Comparison of ENCODE assay signal across 22 cellular contexts in genomic region chr10:15478429-15478828, GRCh38.
"Had no signal": no experiment of that assay in that cellular context is flagged by ENCODE, and none has a peak within 500 bp of the region (broad histone marks: within the 10 kb centered on the region; RNA-seq: fewer than 3 reads in every experiment).

No MANE protein-coding gene starts in this region.

- H3K27me3 ChIP-seq: breast epithelium, foreskin keratinocyte, pancreas, right atrium auricular region, upper lobe of right lung had no signal

- H3K36me3 ChIP-seq: breast epithelium, left ventricle myocardium inferior, pancreas, right atrium auricular region, upper lobe of right lung had no signal

- H3K9me3 Mint-ChIP-seq: natural killer cell treated with Interleukin-12 subunit alpha and Interleukin-12 subunit beta and Interleukin-15 and Interleukin-18, amount 100 ng/mL, for 72 hours had no signal

- DNase-seq: activated CD4-positive, alpha-beta T cell treated with anti-CD3 and anti-CD28 coated beads for 4 hours; activated CD4-positive, alpha-beta T cell treated with anti-CD3 and anti-CD28 coated beads, Interleukin-2, amount 50 U/mL, for 48 hours; activated CD4-positive, CD25-positive, alpha-beta regulatory T cell; activated CD8-positive, alpha-beta memory T cell treated with anti-CD3 and anti-CD28 coated beads, Interleukin-2, amount 50 U/mL, for 48 hours; activated naive CD4-positive, alpha-beta T cell treated with anti-CD3 and anti-CD28 coated beads for 36 hours; activated naive CD8-positive, alpha-beta T cell treated with anti-CD3 and anti-CD28 coated beads, Interleukin-2, amount 10 ng/mL, durations not matched to agents 7 days and 5 days; activated T-cell treated with anti-CD3 and anti-CD28 coated beads, Interleukin-2, amount 50 U/mL, for 4 hours; amniotic stem cell; effector CD8-positive, alpha-beta T cell; foreskin keratinocyte; kidney glomerular epithelial cell; left ventricle myocardium inferior; pancreas; psoas muscle; stimulated activated CD4-positive, alpha-beta T cell treated with anti-CD3 and anti-CD28 coated beads, Interleukin-4, amount 100 ng/mL, for 24 hours; stimulated activated naive CD4-positive, alpha-beta T cell treated with Interleukin-2 at 50 U/mL for 16 hours; T-helper 17 cell; upper lobe of right lung had no signal

- ATAC-seq: activated T-cell treated with anti-CD3 and anti-CD28 coated beads, Interleukin-2, amount 50 U/mL, for 4 hours; foreskin keratinocyte; natural killer cell treated with Interleukin-12 subunit alpha and Interleukin-12 subunit beta and Interleukin-15 and Interleukin-18, amount 100 ng/mL, for 72 hours; pancreas; psoas muscle; T-helper 17 cell; upper lobe of right lung had no signal

- H3K4me1 ChIP-seq: breast epithelium, foreskin keratinocyte, pancreas, psoas muscle, right atrium auricular region, upper lobe of right lung had no signal

- H3K4me1 Mint-ChIP-seq: activated naive CD8-positive, alpha-beta T cell treated with anti-CD3 and anti-CD28 coated beads, Interleukin-2, amount 10 ng/mL, durations not matched to agents 7 days and 5 days; T-helper 17 cell had no signal

- H3K9me3 ChIP-seq: breast epithelium, pancreas, psoas muscle, right atrium auricular region, upper lobe of right lung had no signal

- H3K36me3 Mint-ChIP-seq: activated naive CD8-positive, alpha-beta T cell treated with anti-CD3 and anti-CD28 coated beads, Interleukin-2, amount 10 ng/mL, durations not matched to agents 7 days and 5 days; mesothelial cell of epicardium; natural killer cell treated with Interleukin-12 subunit alpha and Interleukin-12 subunit beta and Interleukin-15 and Interleukin-18, amount 100 ng/mL, for 72 hours had no signal

- H3K4me3 ChIP-seq: breast epithelium, left ventricle myocardium inferior, pancreas, psoas muscle, right atrium auricular region, upper lobe of right lung had no signal

- H3K27ac ChIP-seq: breast epithelium, foreskin keratinocyte, left ventricle myocardium inferior, pancreas, psoas muscle, right atrium auricular region, upper lobe of right lung had no signal

- H3K27ac Mint-ChIP-seq: activated naive CD4-positive, alpha-beta T cell treated with anti-CD3 and anti-CD28 coated beads for 36 hours; activated naive CD8-positive, alpha-beta T cell treated with anti-CD3 and anti-CD28 coated beads, Interleukin-2, amount 10 ng/mL, durations not matched to agents 7 days and 5 days; mesothelial cell of epicardium; natural killer cell treated with Interleukin-12 subunit alpha and Interleukin-12 subunit beta and Interleukin-15 and Interleukin-18, amount 100 ng/mL, for 72 hours; T-helper 17 cell had no signal

- H3K4me3 Mint-ChIP-seq: activated naive CD4-positive, alpha-beta T cell treated with anti-CD3 and anti-CD28 coated beads for 36 hours; activated naive CD8-positive, alpha-beta T cell treated with anti-CD3 and anti-CD28 coated beads, Interleukin-2, amount 10 ng/mL, durations not matched to agents 7 days and 5 days; activated T-cell treated with anti-CD3 and anti-CD28 coated beads, Interleukin-2, amount 50 U/mL, for 4 hours; mesothelial cell of epicardium; natural killer cell treated with Interleukin-12 subunit alpha and Interleukin-12 subunit beta and Interleukin-15 and Interleukin-18, amount 100 ng/mL, for 72 hours; T-helper 17 cell had no signal
